Comparison of ENCODE assay signal across 24 cellular contexts in genomic region chr1:112141923-112142322, GRCh38.
"Had no signal": no experiment of that assay in that cellular context is flagged by ENCODE, and none has a peak within 500 bp of the region (broad histone marks: within the 10 kb centered on the region; RNA-seq: fewer than 3 reads in every experiment).

No MANE protein-coding gene starts in this region.

- H3K4me3 ChIP-seq: coronary artery, esophagus squamous epithelium, hepatocyte, neural progenitor cell, skin epidermis, spleen, thoracic aorta, tibial nerve, upper lobe of left lung had no signal

- H3K27me3 ChIP-seq: tibial nerve, upper lobe of left lung had no signal

- ATAC-seq: effector memory CD8-positive, alpha-beta T cell; left colon; naive thymus-derived CD4-positive, alpha-beta T cell; stimulated activated memory B cell treated with anti-CD40 and anti-IgM and Interleukin-4, amounts not matched to agents 10 μg/mL and 1 μg/mL and 100 μg/mL, for 72 hours; stimulated activated naive CD8-positive, alpha-beta T cell treated with anti-CD3 and anti-CD28 coated beads, Interleukin-15, Interleukin-2, amounts not matched to agents 100 U/mL and 50 U/mL, for 24 hours had no signal

- H3K9me3 ChIP-seq: esophagus squamous epithelium, spleen, thoracic aorta, tibial nerve, upper lobe of left lung had no signal

- DNase-seq: dermis blood vessel endothelial cell; effector memory CD8-positive, alpha-beta T cell; erythroblast; esophagus squamous epithelium; foreskin melanocyte; glutamatergic neuron; kidney; left colon; mesendoderm; midbrain; naive thymus-derived CD4-positive, alpha-beta T cell; spleen; stimulated activated CD4-positive, alpha-beta T cell treated with anti-CD3 and anti-CD28 coated beads, Interleukin-4, amount 100 ng/mL, for 4 hours; stimulated activated naive CD8-positive, alpha-beta T cell treated with anti-CD3 and anti-CD28 coated beads, Interleukin-15, Interleukin-2, amounts not matched to agents 100 U/mL and 50 U/mL, for 24 hours; substantia nigra; upper lobe of left lung had no signal

- H3K27ac ChIP-seq: coronary artery, esophagus squamous epithelium, hepatocyte, neural progenitor cell, parathyroid adenoma, skin epidermis, spleen, thoracic aorta, tibial nerve, upper lobe of left lung had no signal

- H3K4me1 ChIP-seq: esophagus squamous epithelium, neural progenitor cell, parathyroid adenoma, spleen, tibial nerve, upper lobe of left lung had no signal

- H3K36me3 ChIP-seq: esophagus squamous epithelium, neural progenitor cell, spleen, thoracic aorta, tibial nerve, upper lobe of left lung had no signal
